In the genomic region with DNA sequence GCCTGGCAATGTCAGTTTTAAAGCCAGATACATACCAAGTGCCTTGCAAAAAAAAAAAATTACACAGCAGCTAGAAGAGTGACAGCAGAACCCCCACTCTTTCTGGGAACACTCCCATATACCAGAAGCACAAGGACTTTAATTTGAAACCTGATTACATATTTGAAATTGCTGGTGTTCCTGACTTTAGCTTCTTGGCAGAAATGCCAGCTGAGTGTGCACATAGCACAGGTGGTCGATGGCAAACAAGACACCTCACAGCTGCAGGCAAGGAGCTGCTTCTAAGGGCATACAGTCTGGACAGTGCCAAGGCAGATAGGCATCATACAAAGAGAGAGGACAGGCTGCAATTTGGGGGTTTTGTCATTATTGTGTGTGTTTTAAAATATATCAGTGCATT, we compare ENCODE assay signal across 22 cellular contexts.
A peak's percentile ranks its signal among the peaks of the same experiment; 100 is the strongest.
DNase-seq lines count a peak whose midpoint lies in the region; ATAC-seq, FAIRE-seq and TF ChIP-seq lines count a peak whose summit lies in the region.
"Had no signal": no experiment of that assay in that cellular context is flagged by ENCODE, and none has a peak within 500 bp of the region (broad histone marks: within the 10 kb centered on the region; RNA-seq: fewer than 3 reads in every experiment).

No MANE protein-coding gene starts in this region.

- no peak for TF ChIP-seq POLR2A in H54 (IDR thresholded peaks at IDR 0.05; ENCODE audit: low read depth, low read length)

- FAIRE-seq in urothelium cell line (lab: Jason Lieb, UNC): peak; percentile 44
- FAIRE-seq in H54 (lab: Jason Lieb, UNC): no peak
- FAIRE-seq: colon, endometrium, GM12878 had no signal

- TF ChIP-seq CTCF in VCaP (conservative IDR thresholded peaks at IDR 0.05): no peak

- no peak for ATAC-seq in HG02610 (IDR thresholded peaks at IDR 0.05; ENCODE audit: unreplicated experiment)
- ATAC-seq in HG02588 (IDR thresholded peaks at IDR 0.05; ENCODE audit: unreplicated experiment): no peak
- ATAC-seq: activated CD8-positive, alpha-beta T cell treated with anti-CD3 and anti-CD28 coated beads, Interleukin-2, amount 10 ng/mL, durations not matched to agents 7 days and 5 days; activated T-cell treated with anti-CD3 and anti-CD28 coated beads, Interleukin-2, amount 50 U/mL, for 4 hours; GM12878; lower lobe of right lung; PC-3 had no signal

- peak overlapping the region; percentile 7; the same call in 1 of the 2 replicates for H3K27ac ChIP-seq in VCaP
- H3K27ac ChIP-seq: ascending aorta, lower lobe of right lung, SJSA1 had no signal

- DNase-seq in SHP77 (lab: John Stamatoyannopoulos, UW): peak; percentile 42 to 53
- DNase-seq in SHP77 treated with DMSO at 0.1 percent for 48 hours (lab: John Stamatoyannopoulos, UW): no peak
- peak; percentile 73 for DNase-seq in myocyte (ENCODE audit: low read depth)
- DNase-seq in urothelium cell line (ENCODE audit: low spot score): no peak
- DNase-seq in H54 (ENCODE audit: insufficient read length, low spot score): no peak
- DNase-seq: activated B cell treated with CpG ODN at 0.5 μM for 24 hours; activated CD8-positive, alpha-beta T cell treated with anti-CD3 and anti-CD28 coated beads, Interleukin-2, amount 10 ng/mL, durations not matched to agents 7 days and 5 days; activated naive CD4-positive, alpha-beta T cell treated with anti-CD3 and anti-CD28 coated beads, Interleukin-2, amount 50 U/mL, for 16 hours; activated T-cell treated with anti-CD3 and anti-CD28 coated beads, Interleukin-2, amount 50 U/mL, for 4 hours; GF-D8; lower lobe of right lung; NCI-H2029; NCI-H748 treated with DMSO at 0.1 percent for 48 hours; PC-3 had no signal

Comparison
In these comparisons a context has a peak if more than half of its experiments do, and no peak if none do; other contexts are left out.
1. DNase-seq: peak in SHP77 (2 of 2) and myocyte (single experiment); none in SHP77 treated with DMSO at 0.1 percent for 48 hours (single experiment), urothelium cell line (single experiment) and H54 (single experiment).